ENCODE assay signal across 2 cellular contexts in genomic region chr3:45554001-45554691, GRCh38.
TF ChIP-seq lines count a peak whose summit lies in the region.

No MANE protein-coding gene starts in this region.

TF ChIP-seq in liver, 16 proteins besides CTCF, POLR2A, EP300 and RAD21:
- TF ChIP-seq REST (IDR thresholded peaks at IDR 0.05) (no peak), NR2F2 (IDR thresholded peaks at IDR 0.05) (peak; percentile 33)

TF ChIP-seq in HepG2, 621 proteins besides CTCF, POLR2A, EP300 and RAD21 (continued from another document):
- TF ChIP-seq ZFX (CRISPR knock-in tag; IDR thresholded peaks at IDR 0.05; ENCODE audit: low read depth): no peak
